8 cellular contexts compared by ENCODE assay signal in the genomic region with DNA sequence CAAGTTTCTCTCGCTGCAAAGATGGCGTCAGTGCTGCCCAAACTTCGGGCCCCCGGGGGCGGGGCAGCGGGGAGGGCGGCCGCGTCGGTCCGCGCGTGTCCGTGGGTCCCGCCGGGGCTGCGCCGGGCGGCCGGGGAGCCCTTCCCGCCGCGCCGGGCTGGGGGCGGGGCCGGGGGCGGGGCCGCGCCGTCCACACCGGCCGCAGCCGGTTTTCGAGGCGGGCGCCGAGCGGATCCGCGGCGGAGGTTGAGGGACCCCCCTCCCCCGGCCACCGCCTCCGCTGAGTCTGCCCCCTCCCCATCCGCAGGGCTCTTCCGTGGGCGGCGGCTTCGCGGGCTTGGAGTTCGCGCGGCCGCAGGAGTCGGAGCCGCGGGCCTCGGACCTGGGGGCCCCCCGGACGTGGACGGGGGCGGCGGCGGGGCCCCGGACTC. TPM values are rescaled to one million over a fixed set of nuclear protein-coding genes. Genes with fewer than 3 reads are reported as not detected.
DNase-seq lines count a peak whose midpoint lies in the region; ATAC-seq and TF ChIP-seq lines count a peak whose summit lies in the region.

No MANE protein-coding gene starts in this region.

- no peaks in the 10 kb centered on the region for H3K27me3 ChIP-seq in HUES48 (ENCODE audit: control insufficient read depth, insufficient read depth, low read length)
- H3K27me3 ChIP-seq in upper lobe of left lung = no peaks in the 10 kb centered on the region

- peak overlapping the region; percentile 85 for H3K27ac ChIP-seq in HUES48 (ENCODE audit: low read depth, low read length)
- peak overlapping the region; percentile 87 for H3K27ac ChIP-seq in mesodermal cell (ENCODE audit: low read depth, low read length, severe bottlenecking)
- H3K27ac ChIP-seq in upper lobe of left lung = peak overlapping the region; percentile 84 to 90 (median 84)

- H3K4me3 ChIP-seq in HUES48 (ENCODE audit: low read depth, low read length) (peak overlapping the region; percentile 80), mesodermal cell (ENCODE audit: extremely low read depth, insufficient read depth, low read length, poor library complexity, severe bottlenecking) (peak overlapping the region; percentile 64), upper lobe of left lung (peak overlapping the region; percentile 66 to 87 (median 83))

- peak; percentile 50 for DNase-seq in NCI-H146 (lab: John Stamatoyannopoulos, UW)
- no peak for DNase-seq in NCI-H146 treated with DMSO at 0.1 percent for 48 hours (lab: John Stamatoyannopoulos, UW; ENCODE audit: unreplicated experiment)
- peak; percentile 51 for DNase-seq in activated CD4-positive, CD25-positive, alpha-beta regulatory T cell treated with anti-CD3 and anti-CD28 coated beads, Interleukin-2, amount 50 U/mL, for 72 hours
- DNase-seq in epidermal melanocyte (ENCODE audit: insufficient read length, low spot score) = peak; percentile 64
- peak; percentile 44 to 94 for DNase-seq in upper lobe of left lung
- DNase-seq in NCI-H1694 (lab: John Stamatoyannopoulos, UW) = no peak

- peaks cover 13% of the 10 kb centered on the region; the same call in 1 of the 2 replicates for H3K4me1 ChIP-seq in HUES48 (ENCODE audit: control insufficient read depth, insufficient read depth, low read length)
- H3K4me1 ChIP-seq in mesodermal cell (ENCODE audit: control insufficient read depth, insufficient read depth, low read length, poor library complexity, severe bottlenecking) = peaks cover 18% of the 10 kb centered on the region
- peaks cover 38 to 57% (median 42%) of the 10 kb centered on the region in 4 donors for H3K4me1 ChIP-seq in upper lobe of left lung

- TF ChIP-seq EP300 in upper lobe of left lung (IDR thresholded peaks at IDR 0.05) = no peak

- peak in 1 of 2 donors; percentile 44 for ATAC-seq in upper lobe of left lung (ENCODE audit: low FRiP score in 2 of 2)

- TF ChIP-seq CTCF in upper lobe of left lung (IDR thresholded peaks at IDR 0.05) = no peak

- H3K9ac ChIP-seq in HUES48 (ENCODE audit: low read depth, low read length) = peak overlapping the region; percentile 51; the same call in 1 of the 2 replicates

- no peaks in the 10 kb centered on the region for H3K9me3 ChIP-seq in HUES48 (ENCODE audit: control insufficient read depth, insufficient read depth, low read length)
- H3K9me3 ChIP-seq in mesodermal cell (ENCODE audit: control insufficient read depth, low read length) = no peaks in the 10 kb centered on the region
- no peaks in the 10 kb centered on the region for H3K9me3 ChIP-seq in upper lobe of left lung

- peaks cover 35% of the 10 kb centered on the region for H3K36me3 ChIP-seq in HUES48 (ENCODE audit: control insufficient read depth, insufficient read depth, low read length)
- peaks cover 44% of the 10 kb centered on the region for H3K36me3 ChIP-seq in mesodermal cell (ENCODE audit: control insufficient read depth, insufficient read depth, low read length)
- H3K36me3 ChIP-seq in upper lobe of left lung = peaks cover 7 to 47% (median 35%) of the 10 kb centered on the region in 4 donors

- TF ChIP-seq POLR2A in upper lobe of left lung (IDR thresholded peaks at IDR 0.05) = no peak

- WGBS in mesodermal cell (ENCODE audit: insufficient coverage in 2 of 2), 2 experiments = 0% methylated on average over 24 to 39 of the region's 65 CpGs
- no CpG with 5 or more reads among the region's 65 CpGs for WGBS in upper lobe of left lung, 2 donors

RNA-seq across cellular contexts. Expression of a gene that starts 0.5 kb away (rescaled TPM):
- 64.5 TPM for polyA plus RNA-seq in mesodermal cell (2013, experiment 1 of 2)
- 54.6 TPM for polyA plus RNA-seq in mesodermal cell (2013, experiment 2 of 2)
- total RNA-seq in upper lobe of left lung = 100 to 1,000 TPM in 1 of 6 donors, 10 to 100 TPM in 5; 28.8 to 106 (median 71.9) TPM

RNA-seq across cellular contexts. Expression of a gene that starts 3.6 kb away (rescaled TPM):
- polyA plus RNA-seq in mesodermal cell (2013, experiment 1 of 2) = 9.3 TPM
- 4.8 TPM for polyA plus RNA-seq in mesodermal cell (2013, experiment 2 of 2)
- total RNA-seq in upper lobe of left lung = 10 to 100 TPM; 12.4 to 51.3 (median 15.3) TPM

RNA-seq across cellular contexts. Expression of a gene that starts 32.2 kb away (rescaled TPM):
- 19.6 TPM for polyA plus RNA-seq in mesodermal cell (2013, experiment 1 of 2)
- 16.6 TPM for polyA plus RNA-seq in mesodermal cell (2013, experiment 2 of 2)
- 10 to 100 TPM; 24.8 to 70.2 (median 36.8) TPM for total RNA-seq in upper lobe of left lung

RNA-seq across cellular contexts. Expression of a gene that starts 32.3 kb away (rescaled TPM):
- 15.0 TPM for polyA plus RNA-seq in mesodermal cell (2013, experiment 1 of 2)
- 14.0 TPM for polyA plus RNA-seq in mesodermal cell (2013, experiment 2 of 2)
- 10 to 100 TPM; 26.8 to 56.4 (median 46.3) TPM for total RNA-seq in upper lobe of left lung

RNA-seq across cellular contexts. Expression of a gene that starts 43.6 kb away (rescaled TPM):
- 1.4 TPM for polyA plus RNA-seq in mesodermal cell (2013, experiment 1 of 2)
- 1.6 TPM for polyA plus RNA-seq in mesodermal cell (2013, experiment 2 of 2)
- total RNA-seq in upper lobe of left lung = 10 to 100 TPM; 13.8 to 34.8 (median 16.9) TPM

Comparison
In these comparisons a context has a peak if more than half of its experiments do, and no peak if none do; other contexts are left out.
1. DNase-seq: peak in NCI-H146 (single experiment), activated CD4-positive, CD25-positive, alpha-beta regulatory T cell treated with anti-CD3 and anti-CD28 coated beads, Interleukin-2, amount 50 U/mL, for 72 hours (single experiment), epidermal melanocyte (single experiment) and upper lobe of left lung (2 of 2); none in NCI-H146 treated with DMSO at 0.1 percent for 48 hours (single experiment) and NCI-H1694 (single experiment).
2. Peak in every context shown above with its lines, with median percentiles within 50 percentile points of each other: H3K27ac ChIP-seq and H3K4me3 ChIP-seq.